In the genomic region with DNA sequence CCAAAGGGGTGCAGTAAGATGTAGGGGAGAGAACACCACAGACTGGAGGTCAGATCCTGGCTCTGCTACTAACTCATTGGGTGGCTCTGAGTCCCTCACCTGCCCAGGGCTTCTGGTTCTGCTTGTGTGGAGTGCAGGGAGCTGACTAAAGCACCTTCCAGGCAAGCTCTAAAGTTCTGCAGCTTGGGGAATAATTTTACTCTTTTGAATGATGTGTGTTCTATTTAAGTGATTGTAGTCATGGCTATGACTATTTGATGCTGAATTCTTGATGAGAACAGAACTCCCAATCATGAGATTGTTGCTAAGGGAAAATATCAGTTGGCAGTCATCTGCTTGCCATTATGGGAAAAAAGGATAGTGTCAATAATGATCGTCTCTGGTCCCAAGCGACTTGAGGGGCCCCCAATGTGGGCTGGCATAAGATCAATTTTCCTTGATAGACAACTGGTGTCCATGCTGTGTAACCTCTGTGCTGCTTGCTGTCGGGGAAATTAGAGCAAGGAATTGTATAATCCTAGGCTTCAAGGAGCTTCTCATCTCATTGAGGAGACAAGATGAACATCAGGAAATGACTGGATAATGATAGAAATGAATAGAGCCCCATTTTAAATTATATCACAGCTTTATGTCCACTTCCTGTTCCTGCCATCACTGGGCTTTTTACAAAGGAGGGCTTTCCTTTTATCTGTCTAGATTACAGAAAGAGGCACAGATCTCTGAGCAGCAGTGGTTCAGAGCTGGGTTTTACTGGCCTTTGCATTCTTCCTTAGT, we compare ENCODE assay signal across 23 cellular contexts.
"Had no signal": no experiment of that assay in that cellular context is flagged by ENCODE, and none has a peak within 500 bp of the region (broad histone marks: within the 10 kb centered on the region; RNA-seq: fewer than 3 reads in every experiment).

No MANE protein-coding gene starts in this region.

- H3K27me3 ChIP-seq: foreskin keratinocyte, neutrophil, pancreas, sigmoid colon, testis, tibial nerve, upper lobe of left lung had no signal

- H3K36me3 ChIP-seq: esophagus muscularis mucosa, gastroesophageal sphincter, neutrophil, pancreas, sigmoid colon, spleen, tibial nerve, upper lobe of left lung had no signal

- H3K4me1 ChIP-seq: esophagus muscularis mucosa, foreskin keratinocyte, gastroesophageal sphincter, pancreas, sigmoid colon, spleen, testis, tibial nerve, upper lobe of left lung had no signal

- H3K9me3 ChIP-seq: neutrophil, pancreas, testis, upper lobe of left lung had no signal

- H3K27ac ChIP-seq: coronary artery, esophagus muscularis mucosa, foreskin keratinocyte, gastroesophageal sphincter, neutrophil, pancreas, sigmoid colon, skin epidermis, spleen, testis, tibial nerve, upper lobe of left lung had no signal

- ATAC-seq: foreskin keratinocyte; gastroesophageal sphincter; left colon; natural killer cell; pancreas; stimulated activated memory B cell treated with anti-CD40 and anti-IgM and Interleukin-4, amounts not matched to agents 10 μg/mL and 1 μg/mL and 100 μg/mL, for 72 hours; stimulated activated naive CD8-positive, alpha-beta T cell treated with anti-CD3 and anti-CD28 coated beads, Interleukin-15, Interleukin-2, amounts not matched to agents 100 U/mL and 50 U/mL, for 24 hours had no signal

- DNase-seq: dermis blood vessel endothelial cell; effector memory CD4-positive, alpha-beta T cell; foreskin keratinocyte; glutamatergic neuron; kidney; left colon; natural killer cell; pancreas; sigmoid colon; spleen; stimulated activated CD4-positive, alpha-beta T cell treated with anti-CD3 and anti-CD28 coated beads, Interleukin-4, amount 100 ng/mL, for 4 hours; stimulated activated naive CD8-positive, alpha-beta T cell treated with anti-CD3 and anti-CD28 coated beads, Interleukin-15, Interleukin-2, amounts not matched to agents 100 U/mL and 50 U/mL, for 24 hours; substantia nigra; testis; upper lobe of left lung had no signal

- H3K4me3 ChIP-seq: coronary artery, esophagus muscularis mucosa, gastroesophageal sphincter, lung, pancreas, sigmoid colon, skin epidermis, spleen, testis, tibial nerve, upper lobe of left lung had no signal
